In genomic region chr14:73771848-73772705, GRCh38 we compare ENCODE assay signal across 1 cellular context.
TF ChIP-seq lines count a peak whose summit lies in the region.

No MANE protein-coding gene starts in this region.

TF ChIP-seq in HepG2, 621 proteins besides CTCF, POLR2A, EP300 and RAD21 (continued from another document and continues in another):
- TF ChIP-seq ZNF484 (CRISPR knock-in tag; IDR thresholded peaks at IDR 0.05; ENCODE audit: borderline replicate concordance, low read depth) (no peak), CAMTA2 (CRISPR knock-in tag; IDR thresholded peaks at IDR 0.05; ENCODE audit: borderline replicate concordance) (peak; percentile 56; the same call in 1 of the 2 replicates), ZSCAN25 (CRISPR knock-in tag; IDR thresholded peaks at IDR 0.05) (peak; percentile 88), STAT6 (CRISPR knock-in tag; IDR thresholded peaks at IDR 0.05; ENCODE audit: borderline replicate concordance) (peak; percentile 89; the same call in 1 of the 2 replicates), ZBTB2 (CRISPR knock-in tag; IDR thresholded peaks at IDR 0.05; ENCODE audit: low read depth) (no peak), ZNF879 (CRISPR knock-in tag; IDR thresholded peaks at IDR 0.05) (no peak), ZNF644 (CRISPR knock-in tag; IDR thresholded peaks at IDR 0.05; ENCODE audit: low read depth) (peak; percentile 96), ZBTB26 (CRISPR knock-in tag; IDR thresholded peaks at IDR 0.05; ENCODE audit: borderline replicate concordance) (peak; percentile 91), SP5 (CRISPR knock-in tag; IDR thresholded peaks at IDR 0.05; ENCODE audit: borderline replicate concordance, low read depth) (peak; percentile 91), ATRX (CRISPR knock-in tag; IDR thresholded peaks at IDR 0.05; ENCODE audit: borderline replicate concordance) (no peak), GRHL1 (CRISPR knock-in tag; conservative IDR thresholded peaks at IDR 0.05) (no peak), ZBTB49 (CRISPR knock-in tag; IDR thresholded peaks at IDR 0.05; ENCODE audit: borderline replicate concordance) (peak; percentile 94; the same call in 1 of the 2 replicates), ZC3H4 (CRISPR knock-in tag; IDR thresholded peaks at IDR 0.05; ENCODE audit: borderline replicate concordance) (no peak), TFAP4 (IDR thresholded peaks at IDR 0.05; ENCODE audit: borderline replicate concordance, low read depth) (peak; percentile 98), ZBTB40 (IDR thresholded peaks at IDR 0.05) (no peak), ZBTB40 (CRISPR knock-in tag; IDR thresholded peaks at IDR 0.05) (peak; percentile 81; the same call in 1 of the 2 replicates), ZNF773 (CRISPR knock-in tag; IDR thresholded peaks at IDR 0.05; ENCODE audit: borderline replicate concordance) (0 out of 2 replicates have a peak, but pooled peaks have one; percentile 45), ZNF605 (CRISPR knock-in tag; IDR thresholded peaks at IDR 0.05) (peak; percentile 87), CENPBD1 (CRISPR knock-in tag; IDR thresholded peaks at IDR 0.05; ENCODE audit: borderline replicate concordance, low read depth) (no peak)
